ENCODE assay signal across 24 cellular contexts in the genomic region with DNA sequence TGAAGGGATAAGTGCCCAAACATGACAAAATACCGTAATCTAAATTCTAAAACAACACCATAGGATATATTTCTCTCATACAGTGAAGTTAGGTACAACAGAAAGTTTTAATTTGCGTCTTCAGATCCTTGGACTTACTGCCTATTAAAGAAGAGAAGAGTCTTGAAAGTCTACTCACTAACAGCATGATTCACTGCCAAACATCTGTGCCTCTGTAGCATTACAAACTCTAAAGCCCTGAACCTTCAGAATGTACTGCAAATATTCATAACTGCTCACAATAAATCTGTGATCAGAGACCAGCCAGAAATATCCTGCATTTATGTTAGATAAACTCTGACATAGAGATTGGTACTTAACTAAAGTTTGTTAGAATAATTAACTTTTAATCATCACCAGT.
"Had no signal": no experiment of that assay in that cellular context is flagged by ENCODE, and none has a peak within 500 bp of the region (broad histone marks: within the 10 kb centered on the region; RNA-seq: fewer than 3 reads in every experiment).

No MANE protein-coding gene starts in this region.

- H3K9me3 Mint-ChIP-seq: activated naive CD8-positive, alpha-beta T cell treated with anti-CD3 and anti-CD28 coated beads for 36 hours; naive B cell; stimulated activated naive CD8-positive, alpha-beta T cell treated with anti-CD3 and anti-CD28 coated beads, Interleukin-15, Interleukin-2, amounts not matched to agents 100 ng/mL and 50 ng/mL, for 24 hours had no signal

- H3K27ac ChIP-seq: breast epithelium, coronary artery, esophagus squamous epithelium, gastrocnemius medialis, lower lobe of right lung, prostate gland, thyroid gland, upper lobe of right lung had no signal

- H3K27ac Mint-ChIP-seq: activated naive CD8-positive, alpha-beta T cell treated with anti-CD3 and anti-CD28 coated beads for 36 hours; naive B cell; stimulated activated naive CD8-positive, alpha-beta T cell treated with anti-CD3 and anti-CD28 coated beads, Interleukin-15, Interleukin-2, amounts not matched to agents 100 ng/mL and 50 ng/mL, for 24 hours had no signal

- H3K36me3 ChIP-seq: breast epithelium, esophagus squamous epithelium, gastrocnemius medialis, lower lobe of right lung, prostate gland, thyroid gland, upper lobe of right lung had no signal

- H3K4me1 ChIP-seq: breast epithelium, esophagus squamous epithelium, lower lobe of right lung, prostate gland, thyroid gland, upper lobe of right lung had no signal

- H3K9me3 ChIP-seq: breast epithelium, esophagus squamous epithelium, gastrocnemius medialis, lower lobe of right lung, prostate gland, thyroid gland, upper lobe of right lung had no signal

- H3K27me3 Mint-ChIP-seq: activated naive CD8-positive, alpha-beta T cell treated with anti-CD3 and anti-CD28 coated beads for 36 hours; naive B cell; stimulated activated naive CD8-positive, alpha-beta T cell treated with anti-CD3 and anti-CD28 coated beads, Interleukin-15, Interleukin-2, amounts not matched to agents 100 ng/mL and 50 ng/mL, for 24 hours had no signal

- H3K4me1 Mint-ChIP-seq: activated naive CD8-positive, alpha-beta T cell treated with anti-CD3 and anti-CD28 coated beads for 36 hours; naive B cell had no signal

- H3K27me3 ChIP-seq: breast epithelium, esophagus squamous epithelium, gastrocnemius medialis, thyroid gland, upper lobe of right lung had no signal

- DNase-seq: activated CD4-positive, alpha-beta T cell treated with anti-CD3 and anti-CD28 coated beads, Interleukin-2, amount 50 U/mL, for 4 hours; activated CD8-positive, alpha-beta memory T cell treated with anti-CD3 and anti-CD28 coated beads for 24 hours; activated CD8-positive, alpha-beta memory T cell treated with anti-CD3 and anti-CD28 coated beads, Interleukin-2, amount 50 U/mL, for 4 hours; activated naive CD4-positive, alpha-beta T cell treated with Interleukin-2 at 50 U/mL for 16 hours; activated naive CD8-positive, alpha-beta T cell treated with anti-CD3 and anti-CD28 coated beads for 36 hours; activated T-cell treated with anti-CD3 and anti-CD28 coated beads, Interleukin-2, amount 50 U/mL, for 48 hours; amniotic stem cell; esophagus squamous epithelium; gastrocnemius medialis; hypothalamus; kidney; lower lobe of right lung; mesendoderm; naive B cell; stimulated activated CD4-positive, alpha-beta T cell treated with anti-CD3 and anti-CD28 coated beads, Interleukin-12 subunit alpha, Interleukin-12 subunit beta, amount 100 ng/mL, for 4 hours; substantia nigra; T-helper 9 cell; thyroid gland; upper lobe of right lung had no signal

- H3K4me3 Mint-ChIP-seq: activated naive CD8-positive, alpha-beta T cell treated with anti-CD3 and anti-CD28 coated beads for 36 hours; naive B cell; stimulated activated naive CD8-positive, alpha-beta T cell treated with anti-CD3 and anti-CD28 coated beads, Interleukin-15, Interleukin-2, amounts not matched to agents 100 ng/mL and 50 ng/mL, for 24 hours had no signal

- H3K36me3 Mint-ChIP-seq: activated naive CD8-positive, alpha-beta T cell treated with anti-CD3 and anti-CD28 coated beads for 36 hours; naive B cell had no signal

- ATAC-seq: gastrocnemius medialis, left lobe of liver, lower lobe of right lung, upper lobe of right lung had no signal

- H3K4me3 ChIP-seq: breast epithelium, coronary artery, esophagus squamous epithelium, gastrocnemius medialis, lower lobe of right lung, prostate gland, thyroid gland, upper lobe of right lung had no signal
